30 cellular contexts compared by ENCODE assay signal in the genomic region with DNA sequence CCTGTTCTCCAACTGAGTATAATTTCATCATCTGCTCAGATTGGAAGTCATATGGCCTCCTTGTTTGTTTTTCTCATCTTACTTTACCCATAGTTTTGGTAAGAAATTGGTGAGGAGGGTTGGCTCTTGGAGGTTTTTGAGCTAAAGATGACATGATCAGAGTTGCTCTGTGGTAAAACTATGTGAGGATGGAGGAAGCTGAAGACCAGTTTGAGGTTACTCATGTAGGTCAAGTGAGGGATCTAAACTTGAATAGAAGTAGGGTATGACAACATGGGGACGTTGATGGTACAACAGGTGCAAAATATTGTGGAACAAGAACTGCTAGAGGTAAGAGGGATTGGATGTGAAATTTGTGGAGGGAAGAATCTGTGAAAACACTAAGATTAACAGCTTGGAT.
"Had no signal": no experiment of that assay in that cellular context is flagged by ENCODE, and none has a peak within 500 bp of the region (broad histone marks: within the 10 kb centered on the region; RNA-seq: fewer than 3 reads in every experiment).

No MANE protein-coding gene starts in this region.

- H3K9me3 Mint-ChIP-seq: activated naive CD8-positive, alpha-beta T cell treated with anti-CD3 and anti-CD28 coated beads, Interleukin-2, amount 50 U/mL, for 24 hours had no signal

- H3K9ac ChIP-seq: SK-N-SH had no signal

- H3K27ac ChIP-seq: SJCRH30, VCaP had no signal

- H3K36me3 Mint-ChIP-seq: activated naive CD4-positive, alpha-beta T cell treated with anti-CD3 and anti-CD28 coated beads, Interleukin-2, amount 10 ng/mL, durations not matched to agents 7 days and 5 days; brain had no signal

- H3K4me2 ChIP-seq: SK-N-SH had no signal

- H3K27me3 ChIP-seq: SJCRH30 had no signal

- H3K4me1 ChIP-seq: SJCRH30 had no signal

- H3K4me3 ChIP-seq: SJCRH30 had no signal

- H3K27ac Mint-ChIP-seq: activated B cell treated with CpG ODN at 0.5 μM for 24 hours; activated naive CD4-positive, alpha-beta T cell treated with anti-CD3 and anti-CD28 coated beads, Interleukin-2, amount 10 ng/mL, durations not matched to agents 7 days and 5 days; activated naive CD8-positive, alpha-beta T cell; activated naive CD8-positive, alpha-beta T cell treated with anti-CD3 and anti-CD28 coated beads, Interleukin-2, amount 50 U/mL, for 24 hours; activated T-helper 1 cell treated with anti-CD3 and anti-CD28 coated beads, Interleukin-12 subunit alpha, Interleukin-12 subunit beta, Interleukin-2, Interleukin-4 antibody, amounts not matched to agents 30 ng/mL and 10 ng/mL and 1 ng/mL, durations not matched to agents 14 hours and 24 hours and 36 hours had no signal

- DNase-seq: activated B cell treated with CpG ODN at 0.5 μM for 24 hours; activated CD4-positive, alpha-beta T cell treated with anti-CD3 and anti-CD28 coated beads for 4 hours; activated CD4-positive, alpha-beta T cell treated with anti-CD3 and anti-CD28 coated beads, Interleukin-2, amount 50 U/mL, for 1 hour; activated CD4-positive, CD25-positive, alpha-beta regulatory T cell treated with anti-CD3 and anti-CD28 coated beads, Interleukin-2, amount 50 U/mL, for 72 hours; activated CD8-positive, alpha-beta memory T cell treated with anti-CD3 and anti-CD28 coated beads, Interleukin-2, amount 50 U/mL, for 4 hours; activated effector memory CD4-positive, alpha-beta T cell treated with Interleukin-2 at 50 U/mL for 16 hours; activated naive CD4-positive, alpha-beta T cell treated with anti-CD3 and anti-CD28 coated beads, Interleukin-2, amount 10 ng/mL, durations not matched to agents 7 days and 5 days; activated naive CD8-positive, alpha-beta T cell treated with anti-CD3 and anti-CD28 coated beads, Interleukin-2, amount 50 U/mL, for 24 hours; activated T-cell treated with anti-CD3 and anti-CD28 coated beads for 4 hours; activated T-cell treated with anti-CD3 and anti-CD28 coated beads, Interleukin-2, amount 50 U/mL, for 4 hours; anterior cingulate cortex; caudate nucleus; Karpas-422; NCI-H1048; NCI-H1105 treated with DMSO at 0.1 percent for 48 hours; NCI-H1436; NCI-H1694; NCI-H1930; NCI-H2081 treated with DMSO at 0.1 percent for 48 hours; NCI-H345; NCI-H524 treated with DMSO at 0.1 percent for 48 hours; SHP77; SJCRH30; SK-N-SH; T-helper 9 cell had no signal

- H3K4me3 Mint-ChIP-seq: activated B cell treated with CpG ODN at 0.5 μM for 24 hours; activated naive CD4-positive, alpha-beta T cell treated with anti-CD3 and anti-CD28 coated beads, Interleukin-2, amount 10 ng/mL, durations not matched to agents 7 days and 5 days; activated naive CD8-positive, alpha-beta T cell; activated naive CD8-positive, alpha-beta T cell treated with anti-CD3 and anti-CD28 coated beads, Interleukin-2, amount 50 U/mL, for 24 hours; activated T-cell treated with anti-CD3 and anti-CD28 coated beads, Interleukin-2, amount 50 U/mL, for 4 hours; activated T-helper 1 cell treated with anti-CD3 and anti-CD28 coated beads, Interleukin-12 subunit alpha, Interleukin-12 subunit beta, Interleukin-2, Interleukin-4 antibody, amounts not matched to agents 30 ng/mL and 10 ng/mL and 1 ng/mL, durations not matched to agents 14 hours and 24 hours and 36 hours; brain had no signal

- H3K36me3 ChIP-seq: SJCRH30 had no signal

- H3K9me2 ChIP-seq: SK-N-SH had no signal

- H3K9me3 ChIP-seq: SK-N-SH had no signal

- H3K4me1 Mint-ChIP-seq: activated B cell treated with CpG ODN at 0.5 μM for 24 hours; activated naive CD4-positive, alpha-beta T cell treated with anti-CD3 and anti-CD28 coated beads, Interleukin-2, amount 10 ng/mL, durations not matched to agents 7 days and 5 days had no signal

- ATAC-seq: activated naive CD8-positive, alpha-beta T cell treated with anti-CD3 and anti-CD28 coated beads, Interleukin-2, amount 50 U/mL, for 24 hours; activated T-cell treated with anti-CD3 and anti-CD28 coated beads, Interleukin-2, amount 50 U/mL, for 4 hours; Panc1 had no signal
